Comparison of ENCODE assay signal across 19 cellular contexts in genomic region chr12:96323906-96324305, GRCh38.
"Had no signal": no experiment of that assay in that cellular context is flagged by ENCODE, and none has a peak within 500 bp of the region (broad histone marks: within the 10 kb centered on the region; RNA-seq: fewer than 3 reads in every experiment).

No MANE protein-coding gene starts in this region.

- ATAC-seq: activated CD8-positive, alpha-beta T cell treated with anti-CD3 and anti-CD28 coated beads for 36 hours; activated T-cell treated with anti-CD3 and anti-CD28 coated beads, Interleukin-2, amount 50 U/mL, for 72 hours; heart left ventricle had no signal

- H3K4me3 Mint-ChIP-seq: activated B cell treated with CpG ODN at 0.5 μM for 24 hours; activated CD8-positive, alpha-beta T cell treated with anti-CD3 and anti-CD28 coated beads for 36 hours; activated naive CD8-positive, alpha-beta T cell; activated T-cell treated with anti-CD3 and anti-CD28 coated beads, Interleukin-2, amount 50 U/mL, for 72 hours; T-helper 2 cell treated with Interferon-gamma antibody and Interleukin-4, amounts not matched to agents 5 μg/mL and 100 μg/mL, for 36 hours had no signal

- H3K27ac Mint-ChIP-seq: activated B cell treated with CpG ODN at 0.5 μM for 24 hours; activated CD8-positive, alpha-beta T cell treated with anti-CD3 and anti-CD28 coated beads for 36 hours; activated naive CD8-positive, alpha-beta T cell; activated T-cell treated with anti-CD3 and anti-CD28 coated beads, Interleukin-2, amount 50 U/mL, for 72 hours; T-helper 2 cell treated with Interferon-gamma antibody and Interleukin-4, amounts not matched to agents 5 μg/mL and 100 μg/mL, for 36 hours had no signal

- H3K36me3 ChIP-seq: breast epithelium, vagina had no signal

- H3K4me3 ChIP-seq: breast epithelium, esophagus squamous epithelium, heart left ventricle, transverse colon, vagina had no signal

- H3K9me3 ChIP-seq: breast epithelium, esophagus squamous epithelium, heart left ventricle, transverse colon, vagina had no signal

- H3K27ac ChIP-seq: breast epithelium, esophagus squamous epithelium, heart left ventricle, transverse colon, vagina had no signal

- H3K27me3 ChIP-seq: breast epithelium, esophagus squamous epithelium, heart left ventricle, transverse colon, vagina had no signal

- DNase-seq: activated B cell treated with CpG ODN at 0.5 μM for 24 hours; activated CD4-positive, alpha-beta T cell treated with anti-CD3 and anti-CD28 coated beads for 48 hours; activated CD8-positive, alpha-beta T cell treated with anti-CD3 and anti-CD28 coated beads for 36 hours; activated gamma-delta T cell treated with Interleukin-2 at 50 U/mL for 16 hours; activated T-cell treated with anti-CD3 and anti-CD28 coated beads, Interleukin-2, amount 50 U/mL, for 72 hours; amniotic stem cell; esophagus squamous epithelium; heart left ventricle; posterior cingulate gyrus; retina; stimulated activated CD4-positive, alpha-beta T cell treated with anti-CD3 and anti-CD28 coated beads, Interleukin-15, amount 100 ng/mL, for 24 hours; stimulated activated CD4-positive, alpha-beta T cell treated with anti-CD3 and anti-CD28 coated beads, Interleukin-4, amount 100 ng/mL, for 1 hour; stimulated activated naive CD4-positive, alpha-beta T cell treated with Interleukin-2 at 50 U/mL for 16 hours; SW 1271; transverse colon had no signal

- H3K9me3 Mint-ChIP-seq: activated B cell treated with CpG ODN at 0.5 μM for 24 hours had no signal
